In the genomic region with DNA sequence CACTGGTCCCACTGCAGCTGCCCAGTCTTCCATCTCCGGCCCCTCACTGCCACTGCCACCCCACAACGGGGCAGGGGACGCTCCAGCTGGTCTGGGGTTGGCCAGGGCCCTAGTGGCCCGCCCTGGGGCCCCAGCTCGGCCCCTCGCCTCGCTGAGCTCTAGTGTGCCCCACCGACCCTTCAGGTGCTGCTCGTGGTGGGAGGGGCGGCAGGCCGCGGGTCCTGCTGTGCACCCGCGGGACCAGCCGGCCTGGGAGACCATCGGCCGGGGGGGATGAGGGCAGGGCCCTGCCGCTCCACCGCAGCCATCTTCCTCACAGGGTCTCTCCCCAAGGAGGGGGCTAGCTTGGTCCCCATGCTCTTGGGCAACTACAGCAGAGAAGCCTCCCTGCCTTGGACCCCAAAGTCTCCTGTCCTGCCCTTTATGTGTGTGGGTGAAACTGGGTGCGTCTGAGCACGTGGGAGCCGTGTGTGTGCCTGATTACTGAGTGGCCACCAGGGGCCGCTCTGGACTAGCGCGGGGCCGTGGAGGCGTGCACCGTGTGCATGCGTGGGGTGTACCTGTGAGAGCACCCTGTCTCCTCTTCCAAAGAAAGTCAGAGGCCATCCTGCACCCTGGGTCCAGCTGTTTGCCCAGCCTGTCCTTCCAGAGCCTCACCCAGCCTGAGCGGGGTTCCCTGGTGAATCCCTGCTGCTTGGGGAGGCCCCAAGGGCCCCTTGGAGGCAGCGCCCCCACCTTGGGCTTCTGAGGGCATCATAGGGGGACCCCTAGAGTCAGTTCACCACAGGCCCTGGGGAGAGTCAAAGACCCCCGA, we compare ENCODE assay signal across 9 cellular contexts. TPM values are rescaled to one million over a fixed set of nuclear protein-coding genes. Genes with fewer than 3 reads are reported as not detected.
DNase-seq lines count a peak whose midpoint lies in the region; ATAC-seq and TF ChIP-seq lines count a peak whose summit lies in the region.
"Had no signal": no experiment of that assay in that cellular context is flagged by ENCODE, and none has a peak within 500 bp of the region (broad histone marks: within the 10 kb centered on the region; RNA-seq: fewer than 3 reads in every experiment).

No MANE protein-coding gene starts in this region.

- H3K27ac ChIP-seq in heart right ventricle = peak overlapping the region in 2 of 10 donors; percentile 16 to 27

- POLR2A ChIA-PET in HEK293T (lab: Yijun Ruan, JAX) = no interaction called here

- WGBS in heart right ventricle, 2 donors = 29 to 34% methylated on average over 32 of the region's 32 CpGs

- TF ChIP-seq CTCF in heart right ventricle (IDR thresholded peaks at IDR 0.05) = peak; percentile 55 to 77 (median 70)

- peaks cover 2% of the 10 kb centered on the region for H3K4me1 Mint-ChIP-seq in activated naive CD8-positive, alpha-beta T cell treated with anti-CD3 and anti-CD28 coated beads for 36 hours

- intact Hi-C loops in heart right ventricle (cut with DNase I) = no loop called here

- H3K36me3 ChIP-seq in heart right ventricle = peaks cover 0 to 31% (median 0%) of the 10 kb centered on the region in 9 donors

- no peaks in the 10 kb centered on the region for H3K36me3 Mint-ChIP-seq in activated naive CD8-positive, alpha-beta T cell treated with anti-CD3 and anti-CD28 coated beads for 36 hours
- H3K36me3 Mint-ChIP-seq: naive B cell had no signal

- no peak overlapping the region for H3K4me3 Mint-ChIP-seq in activated naive CD8-positive, alpha-beta T cell treated with anti-CD3 and anti-CD28 coated beads for 36 hours
- H3K4me3 Mint-ChIP-seq: naive B cell had no signal

- no peaks in the 10 kb centered on the region for H3K9me3 Mint-ChIP-seq in activated naive CD8-positive, alpha-beta T cell treated with anti-CD3 and anti-CD28 coated beads for 36 hours
- H3K9me3 Mint-ChIP-seq: naive B cell had no signal

- H3K4me3 ChIP-seq in heart right ventricle = no peak overlapping the region

- DNase-seq in AG20443 (ENCODE audit: low spot score) = peak; percentile 80
- peak; percentile 74 for DNase-seq in HEK293T (ENCODE audit: extremely low spot score)
- peak; percentile 27 for DNase-seq in SKM-1 (lab: John Stamatoyannopoulos, UW; ENCODE audit: unreplicated experiment)
- peak; percentile 56 for DNase-seq in activated naive CD8-positive, alpha-beta T cell treated with anti-CD3 and anti-CD28 coated beads for 36 hours
- DNase-seq in heart right ventricle = peak; percentile 22 to 45
- peak; percentile 45 for DNase-seq in stimulated activated CD4-positive, alpha-beta T cell treated with anti-CD3 and anti-CD28 coated beads, Interleukin-12 subunit alpha, Interleukin-12 subunit beta, amount 100 ng/mL, for 4 hours
- no peak for DNase-seq in NCI-H146 (lab: John Stamatoyannopoulos, UW)
- no peak for DNase-seq in OCI-M2 (lab: John Stamatoyannopoulos, UW; ENCODE audit: unreplicated experiment)
- DNase-seq: naive B cell had no signal

- H3K27me3 Mint-ChIP-seq in activated naive CD8-positive, alpha-beta T cell treated with anti-CD3 and anti-CD28 coated beads for 36 hours = no peaks in the 10 kb centered on the region

- peak; percentile 41 to 71 (median 64) for ATAC-seq in heart right ventricle

- H3K27ac Mint-ChIP-seq in activated naive CD8-positive, alpha-beta T cell treated with anti-CD3 and anti-CD28 coated beads for 36 hours = no peak overlapping the region
- H3K27ac Mint-ChIP-seq: naive B cell had no signal

- peaks cover 0 to 56% (median 24%) of the 10 kb centered on the region in 7 donors for H3K27me3 ChIP-seq in heart right ventricle

- no peaks in the 10 kb centered on the region for H3K9me3 ChIP-seq in heart right ventricle

- CTCF ChIA-PET in HEK293T (lab: Yijun Ruan, JAX) = interaction anchor here (0.9 to 1.2 kb wide), 2 partner anchors 15 to 43 kb away, joined by 3 read pairs; no protein-coding TSS in a partner anchor

- peaks cover 0 to 65% (median 26%) of the 10 kb centered on the region in 9 donors for H3K4me1 ChIP-seq in heart right ventricle

TF ChIP-seq in HEK293T, 16 proteins besides CTCF, POLR2A, EP300 and RAD21:
- TF ChIP-seq TARDBP (IDR thresholded peaks at IDR 0.05) (peak; percentile 59; the same call in 1 of the 2 replicates), FOXK2 (IDR thresholded peaks at IDR 0.05) (no peak), FOXA1 (IDR thresholded peaks at IDR 0.05) (no peak), L3MBTL2 (conservative IDR thresholded peaks at IDR 0.05) (peak; percentile 64)

RNA-seq across cellular contexts. Expression of a gene that starts 6.0 kb away (rescaled TPM):
- not detected for total RNA-seq in activated naive CD8-positive, alpha-beta T cell treated with anti-CD3 and anti-CD28 coated beads for 36 hours
- 1 to 10 TPM in 1 of 10 donors, under 1 TPM in 8, not detected in 1; 0.28 to 1.1 (median 0.50) TPM for total RNA-seq in heart right ventricle
- polyA plus RNA-seq in heart right ventricle = under 1 TPM; 0.13 to 0.66 TPM

RNA-seq across cellular contexts. Expression of a gene that starts 51.4 kb away (rescaled TPM):
- 10 to 100 TPM; 21.1 to 25.2 TPM for total RNA-seq in activated naive CD8-positive, alpha-beta T cell treated with anti-CD3 and anti-CD28 coated beads for 36 hours
- total RNA-seq in heart right ventricle = 1 to 10 TPM; 4.7 to 9.2 (median 7.4) TPM
- 10 to 100 TPM in 1 of 2 donors, 1 to 10 TPM in 1; 6.5 to 11.6 TPM for polyA plus RNA-seq in heart right ventricle

RNA-seq across cellular contexts. Expression of a gene that starts 59.4 kb away (rescaled TPM):
- under 1 TPM; 0.27 to 0.30 TPM for total RNA-seq in activated naive CD8-positive, alpha-beta T cell treated with anti-CD3 and anti-CD28 coated beads for 36 hours
- total RNA-seq in heart right ventricle = 10 to 100 TPM; 19.9 to 36.9 (median 24.7) TPM
- polyA plus RNA-seq in heart right ventricle = 10 to 100 TPM; 14.3 to 59.8 TPM

Comparison
In these comparisons a context has a peak if more than half of its experiments do, and no peak if none do; other contexts are left out.
1. DNase-seq: peak in AG20443 (single experiment), HEK293T (single experiment), SKM-1 (single experiment), activated naive CD8-positive, alpha-beta T cell treated with anti-CD3 and anti-CD28 coated beads for 36 hours (single experiment), heart right ventricle (2 of 2) and stimulated activated CD4-positive, alpha-beta T cell treated with anti-CD3 and anti-CD28 coated beads, Interleukin-12 subunit alpha, Interleukin-12 subunit beta, amount 100 ng/mL, for 4 hours (single experiment); none in NCI-H146 (single experiment) and OCI-M2 (single experiment).
2. RNA of a gene that starts 59.4 kb away (total RNA-seq): 19.9 to 36.9 TPM in heart right ventricle; 0.27 to 0.30 TPM in activated naive CD8-positive, alpha-beta T cell treated with anti-CD3 and anti-CD28 coated beads for 36 hours; every median in the first group is over 10 times any median in the second.